ENCODE assay signal across 14 cellular contexts in genomic region chr4:104879367-104879766, GRCh38.
DNase-seq lines count a peak whose midpoint lies in the region; ATAC-seq and TF ChIP-seq lines count a peak whose summit lies in the region.
"Had no signal": no experiment of that assay in that cellular context is flagged by ENCODE, and none has a peak within 500 bp of the region (broad histone marks: within the 10 kb centered on the region; RNA-seq: fewer than 3 reads in every experiment).

No MANE protein-coding gene starts in this region.

- CTCF ChIA-PET in activated CD8-positive, alpha-beta T cell treated with anti-CD3 and anti-CD28 coated beads for 36 hours (lab: Charles Lee): interaction anchor here (1.0 to 3.8 kb wide), 2 partner anchors 20 to 27 kb away, joined by 3 to 22 read pairs; no protein-coding TSS in a partner anchor

- no peaks in the 10 kb centered on the region for H4K20me1 ChIP-seq in H9 (ENCODE audit: control insufficient read depth, insufficient read depth, insufficient read length)

- H3K4me1 ChIP-seq in H9 (ENCODE audit: insufficient read depth, low read length): no peaks in the 10 kb centered on the region; the same call in 1 of the 2 replicates
- H3K4me1 ChIP-seq: adrenal gland, right lobe of liver had no signal

- no peak overlapping the region for H3K9ac ChIP-seq in H9 (ENCODE audit: extremely low read depth, insufficient read length, low read length)

- no peak overlapping the region for H2BK5ac ChIP-seq in H9 (ENCODE audit: insufficient read length, low read length)

- H2BK12ac ChIP-seq in H9 (ENCODE audit: insufficient read length, low read depth, low read length): no peak overlapping the region

- peaks cover 11% of the 10 kb centered on the region for H3K27me3 Mint-ChIP-seq in activated CD4-positive, alpha-beta T cell treated with anti-CD3 and anti-CD28 coated beads, Interleukin-2, amount 10 ng/mL, durations not matched to agents 24 days and 14 days
- H3K27me3 Mint-ChIP-seq in activated CD8-positive, alpha-beta T cell treated with anti-CD3 and anti-CD28 coated beads for 36 hours: peaks cover 5% of the 10 kb centered on the region
- no peaks in the 10 kb centered on the region for H3K27me3 Mint-ChIP-seq in natural killer cell treated with Interleukin-12 subunit alpha and Interleukin-12 subunit beta and Interleukin-15 and Interleukin-18, amount 100 ng/mL, for 72 hours
- H3K27me3 Mint-ChIP-seq in H9 (ENCODE audit: low read depth): peaks cover 10% of the 10 kb centered on the region

- H3K14ac ChIP-seq in H9 (ENCODE audit: insufficient read depth, low read length): no peak overlapping the region

- H2AFZ ChIP-seq in H9 (ENCODE audit: low read length): no peak overlapping the region
- H2AFZ ChIP-seq: hepatocyte had no signal

- POLR2A ChIA-PET in activated CD8-positive, alpha-beta T cell treated with anti-CD3 and anti-CD28 coated beads for 36 hours (lab: Charles Lee): interaction anchor here (1.5 kb wide), 1 partner anchor 594 kb away, joined by 5 read pairs; the partner anchor contains the start of gene PPA2

- peaks cover 9% of the 10 kb centered on the region for H3K4me1 Mint-ChIP-seq in activated CD4-positive, alpha-beta T cell treated with anti-CD3 and anti-CD28 coated beads, Interleukin-2, amount 10 ng/mL, durations not matched to agents 24 days and 14 days
- peaks cover 17% of the 10 kb centered on the region for H3K4me1 Mint-ChIP-seq in activated CD8-positive, alpha-beta T cell treated with anti-CD3 and anti-CD28 coated beads for 36 hours (ENCODE audit: low read depth)
- H3K4me1 Mint-ChIP-seq in natural killer cell treated with Interleukin-12 subunit alpha and Interleukin-12 subunit beta and Interleukin-15 and Interleukin-18, amount 100 ng/mL, for 72 hours (ENCODE audit: low read depth in 2 of 2): peaks cover 9 to 15% of the 10 kb centered on the region in 2 donors
- H3K4me1 Mint-ChIP-seq in H9: no peaks in the 10 kb centered on the region

- no peaks in the 10 kb centered on the region for H3K23me2 ChIP-seq in H9 (ENCODE audit: insufficient read length, low read depth, low read length, poor library complexity, severe bottlenecking)

- no peak overlapping the region for H3K4me2 ChIP-seq in H9 (ENCODE audit: insufficient read depth, insufficient read length, low read length)
- H3K4me2 ChIP-seq: hepatocyte had no signal

- peaks cover 4% of the 10 kb centered on the region for H3K9me3 Mint-ChIP-seq in activated CD4-positive, alpha-beta T cell treated with anti-CD3 and anti-CD28 coated beads, Interleukin-2, amount 10 ng/mL, durations not matched to agents 24 days and 14 days
- H3K9me3 Mint-ChIP-seq in activated CD8-positive, alpha-beta T cell treated with anti-CD3 and anti-CD28 coated beads for 36 hours: no peaks in the 10 kb centered on the region
- H3K9me3 Mint-ChIP-seq in natural killer cell treated with Interleukin-12 subunit alpha and Interleukin-12 subunit beta and Interleukin-15 and Interleukin-18, amount 100 ng/mL, for 72 hours: no peaks in the 10 kb centered on the region
- H3K9me3 Mint-ChIP-seq in H9: no peaks in the 10 kb centered on the region

- H3K4ac ChIP-seq in H9 (ENCODE audit: low read depth, low read length): no peak overlapping the region

- no peak overlapping the region for H4K91ac ChIP-seq in H9 (ENCODE audit: insufficient read length, low read depth, low read length)

- no CpG with 5 or more reads among the region's 4 CpGs for WGBS in H9 (ENCODE audit: extremely low coverage, insufficient read length, low lambda C conversion rate)

- no peak overlapping the region for H3T11ph ChIP-seq in H9 (ENCODE audit: low read length)

- H2BK20ac ChIP-seq in H9 (ENCODE audit: low read depth, low read length, poor library complexity, severe bottlenecking): no peak overlapping the region

- DNase-seq in activated CD4-positive, alpha-beta T cell treated with anti-CD3 and anti-CD28 coated beads, Interleukin-2, amount 10 ng/mL, durations not matched to agents 24 days and 14 days: no peak
- no peak for DNase-seq in activated CD4-positive, alpha-beta T cell treated with anti-CD3 and anti-CD28 coated beads for 1 hour
- DNase-seq in activated CD8-positive, alpha-beta T cell treated with anti-CD3 and anti-CD28 coated beads for 36 hours: no peak
- DNase-seq in natural killer cell treated with Interleukin-12 subunit alpha and Interleukin-12 subunit beta and Interleukin-15 and Interleukin-18, amount 100 ng/mL, for 72 hours (ENCODE audit: low spot score): no peak
- DNase-seq in iPS-NIHi7 (ENCODE audit: extremely low spot score) (no peak), H9 (no peak)
- DNase-seq: ACHN; activated CD4-positive, alpha-beta T cell treated with anti-CD3 and anti-CD28 coated beads for 4 hours; adrenal gland; mucosa of descending colon; right lobe of liver had no signal

- no peaks in the 10 kb centered on the region for H3K79me1 ChIP-seq in H9 (ENCODE audit: insufficient read depth, low read depth, low read length, poor library complexity, severe bottlenecking)

- no peak overlapping the region for H3K27ac Mint-ChIP-seq in activated CD4-positive, alpha-beta T cell treated with anti-CD3 and anti-CD28 coated beads, Interleukin-2, amount 10 ng/mL, durations not matched to agents 24 days and 14 days
- H3K27ac Mint-ChIP-seq in activated CD8-positive, alpha-beta T cell treated with anti-CD3 and anti-CD28 coated beads for 36 hours: peak overlapping the region; percentile 50
- H3K27ac Mint-ChIP-seq in natural killer cell treated with Interleukin-12 subunit alpha and Interleukin-12 subunit beta and Interleukin-15 and Interleukin-18, amount 100 ng/mL, for 72 hours: peak overlapping the region; percentile 42 to 47
- H3K27ac Mint-ChIP-seq in H9: no peak overlapping the region

- H3K79me2 ChIP-seq in H9 (ENCODE audit: insufficient read depth, low read length): no peaks in the 10 kb centered on the region
- H3K79me2 ChIP-seq: hepatocyte had no signal

- H3K27ac ChIP-seq in H9 (ENCODE audit: insufficient read length, low read depth, low read length): no peak overlapping the region
- H3K27ac ChIP-seq: adrenal gland, hepatocyte, right lobe of liver had no signal

- no peaks in the 10 kb centered on the region for H3K36me3 Mint-ChIP-seq in activated CD4-positive, alpha-beta T cell treated with anti-CD3 and anti-CD28 coated beads, Interleukin-2, amount 10 ng/mL, durations not matched to agents 24 days and 14 days (ENCODE audit: low read depth)
- H3K36me3 Mint-ChIP-seq in activated CD8-positive, alpha-beta T cell treated with anti-CD3 and anti-CD28 coated beads for 36 hours (ENCODE audit: low read depth): no peaks in the 10 kb centered on the region
- no peaks in the 10 kb centered on the region for H3K36me3 Mint-ChIP-seq in natural killer cell treated with Interleukin-12 subunit alpha and Interleukin-12 subunit beta and Interleukin-15 and Interleukin-18, amount 100 ng/mL, for 72 hours
- no peaks in the 10 kb centered on the region for H3K36me3 Mint-ChIP-seq in H9 (ENCODE audit: insufficient read depth in 1 of 3, low read depth in 3 of 3)

- H2BK15ac ChIP-seq in H9 (ENCODE audit: low read depth, low read length): no peak overlapping the region

- H3K18ac ChIP-seq in H9 (ENCODE audit: insufficient read length, low read depth, low read length): no peak overlapping the region

- no peaks in the 10 kb centered on the region for H3K27me3 ChIP-seq in H9 (ENCODE audit: insufficient read depth, low read length)
- H3K27me3 ChIP-seq: adrenal gland, hepatocyte, right lobe of liver had no signal

- H3K4me3 Mint-ChIP-seq in activated CD4-positive, alpha-beta T cell treated with anti-CD3 and anti-CD28 coated beads, Interleukin-2, amount 10 ng/mL, durations not matched to agents 24 days and 14 days: peak overlapping the region; percentile 32
- peak overlapping the region; percentile 7 for H3K4me3 Mint-ChIP-seq in activated CD8-positive, alpha-beta T cell treated with anti-CD3 and anti-CD28 coated beads for 36 hours
- H3K4me3 Mint-ChIP-seq in natural killer cell treated with Interleukin-12 subunit alpha and Interleukin-12 subunit beta and Interleukin-15 and Interleukin-18, amount 100 ng/mL, for 72 hours: peak overlapping the region; percentile 74
- no peak overlapping the region for H3K4me3 Mint-ChIP-seq in H9

- intact Hi-C loops in activated CD4-positive, alpha-beta T cell treated with anti-CD3 and anti-CD28 coated beads, Interleukin-2, amount 10 ng/mL, durations not matched to agents 24 days and 14 days (cut with micrococcal nuclease): loop anchor here (1.0 kb wide), 1 partner anchor 179 kb away; no protein-coding TSS in a partner anchor
- intact Hi-C loops in activated CD8-positive, alpha-beta T cell treated with anti-CD3 and anti-CD28 coated beads for 36 hours (cut with micrococcal nuclease): no loop called here

- no peaks in the 10 kb centered on the region for H3K9me3 ChIP-seq in H9 (ENCODE audit: control insufficient read depth, low read depth, low read length)
- H3K9me3 ChIP-seq: adrenal gland, mucosa of descending colon, right lobe of liver had no signal

- no peak overlapping the region for H4K8ac ChIP-seq in H9 (replicated peaks; ENCODE audit: insufficient read length, low read depth, low read length)

- ATAC-seq in HG03066 (IDR thresholded peaks at IDR 0.05; ENCODE audit: low read depth, unreplicated experiment): peak; percentile 76
- peak; percentile 73 for ATAC-seq in activated CD8-positive, alpha-beta T cell treated with anti-CD3 and anti-CD28 coated beads for 36 hours
- peak; percentile 52 to 56 for ATAC-seq in natural killer cell treated with Interleukin-12 subunit alpha and Interleukin-12 subunit beta and Interleukin-15 and Interleukin-18, amount 100 ng/mL, for 72 hours
- ATAC-seq in HG03457 (IDR thresholded peaks at IDR 0.05; ENCODE audit: unreplicated experiment): no peak
- ATAC-seq: mucosa of descending colon had no signal

- no peak overlapping the region for H3K23ac ChIP-seq in H9 (ENCODE audit: insufficient read length, low read depth, low read length)

- H4K5ac ChIP-seq in H9 (ENCODE audit: insufficient read length, low read depth, low read length): no peak overlapping the region

- H2AK5ac ChIP-seq in H9 (ENCODE audit: insufficient read length, low read length): no peak overlapping the region

- H2BK120ac ChIP-seq in H9 (ENCODE audit: low read depth, low read length, poor library complexity, severe bottlenecking): no peak overlapping the region

- no peak overlapping the region for H3K56ac ChIP-seq in H9 (ENCODE audit: insufficient read length, low read depth, low read length)

- TF ChIP-seq CTCF in activated CD8-positive, alpha-beta T cell treated with anti-CD3 and anti-CD28 coated beads for 36 hours (IDR thresholded peaks at IDR 0.05): no peak
- no peak for TF ChIP-seq CTCF in H9 (conservative IDR thresholded peaks at IDR 0.05)

Comparison
In these comparisons a context has a peak if more than half of its experiments do, and no peak if none do; other contexts are left out.
1. H3K27ac Mint-ChIP-seq: peak in activated CD8-positive, alpha-beta T cell treated with anti-CD3 and anti-CD28 coated beads for 36 hours (single experiment) and natural killer cell treated with Interleukin-12 subunit alpha and Interleukin-12 subunit beta and Interleukin-15 and Interleukin-18, amount 100 ng/mL, for 72 hours (2 of 2); none in activated CD4-positive, alpha-beta T cell treated with anti-CD3 and anti-CD28 coated beads, Interleukin-2, amount 10 ng/mL, durations not matched to agents 24 days and 14 days (single experiment) and H9 (0 of 3).
2. H3K4me3 Mint-ChIP-seq: peak in activated CD4-positive, alpha-beta T cell treated with anti-CD3 and anti-CD28 coated beads, Interleukin-2, amount 10 ng/mL, durations not matched to agents 24 days and 14 days (single experiment), activated CD8-positive, alpha-beta T cell treated with anti-CD3 and anti-CD28 coated beads for 36 hours (single experiment) and natural killer cell treated with Interleukin-12 subunit alpha and Interleukin-12 subunit beta and Interleukin-15 and Interleukin-18, amount 100 ng/mL, for 72 hours (single experiment); none in H9 (0 of 2).